ENCODE assay signal across 17 cellular contexts in the genomic region with DNA sequence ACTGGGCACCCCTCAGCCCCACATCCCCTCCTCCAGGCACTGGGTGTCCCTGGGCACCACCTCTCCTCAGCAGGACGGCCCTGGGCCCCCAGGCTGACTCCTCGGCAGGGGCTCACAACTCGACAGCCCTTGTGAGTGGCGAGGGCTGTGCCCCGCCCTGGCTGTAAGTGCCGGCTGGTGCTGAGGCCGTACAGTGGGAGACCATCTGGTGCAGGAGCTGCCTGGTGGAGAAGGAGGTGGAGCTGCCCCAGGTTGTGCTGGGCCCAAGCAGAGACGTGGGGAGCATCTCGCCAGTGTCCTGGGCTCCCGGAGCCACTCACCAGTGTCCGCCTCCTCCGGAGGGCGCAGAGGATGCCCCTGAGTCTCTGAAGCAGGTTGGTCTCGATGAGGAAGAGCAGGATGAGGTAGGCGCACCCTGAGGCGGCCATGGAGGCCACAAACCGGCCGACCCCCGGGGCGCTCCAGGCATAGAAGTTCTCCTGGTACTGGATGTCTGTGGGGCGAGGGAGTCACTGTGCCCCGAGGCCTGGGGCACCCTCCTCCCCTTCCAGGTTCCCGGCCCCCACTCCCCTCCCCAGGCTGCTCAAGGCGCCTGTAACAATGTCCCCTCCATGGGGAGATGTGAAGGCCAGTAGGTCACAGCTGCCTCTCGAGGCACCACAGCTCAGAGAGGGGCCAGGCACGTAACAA. TPM values are rescaled to one million over a fixed set of nuclear protein-coding genes. Genes with fewer than 3 reads are reported as not detected.
DNase-seq lines count a peak whose midpoint lies in the region; TF ChIP-seq lines count a peak whose summit lies in the region.
"Had no signal": no experiment of that assay in that cellular context is flagged by ENCODE, and none has a peak within 500 bp of the region (broad histone marks: within the 10 kb centered on the region; RNA-seq: fewer than 3 reads in every experiment).

No MANE protein-coding gene starts in this region.

- no peaks in the 10 kb centered on the region for H3K9me3 Mint-ChIP-seq in progenitor cell of endocrine pancreas (ENCODE audit: low read depth)
- H3K9me3 Mint-ChIP-seq: CD8-positive, alpha-beta T cell had no signal

- TF ChIP-seq CTCF in progenitor cell of endocrine pancreas (IDR thresholded peaks at IDR 0.05; ENCODE audit: unreplicated experiment) = no peak
- no peak for TF ChIP-seq CTCF in uterus (IDR thresholded peaks at IDR 0.05)

- H3K4me3 Mint-ChIP-seq in progenitor cell of endocrine pancreas (ENCODE audit: low read depth) = no peak overlapping the region
- H3K4me3 Mint-ChIP-seq: CD8-positive, alpha-beta T cell had no signal

- peak; percentile 40 for DNase-seq in DMS 273 treated with DMSO at 0.1 percent for 48 hours (lab: John Stamatoyannopoulos, UW)
- peak; percentile 69 for DNase-seq in NCI-H2171 (lab: John Stamatoyannopoulos, UW)
- peak; percentile 29 for DNase-seq in cerebellar cortex (ENCODE audit: low spot score)
- DNase-seq in progenitor cell of endocrine pancreas (ENCODE audit: low spot score, unreplicated experiment) = no peak
- DNase-seq in uterus = no peak
- no peak for DNase-seq in hepatic stellate cell (ENCODE audit: low spot score)
- no peak for DNase-seq in stimulated activated CD4-positive, alpha-beta T cell treated with anti-CD3 and anti-CD28 coated beads, Interleukin-1b, Interleukin-23, amount 100 ng/mL, for 48 hours
- DNase-seq: CD8-positive, alpha-beta T cell; DMS79 treated with DMSO at 0.1 percent for 48 hours; NCI-H1092 treated with DMSO at 0.1 percent for 48 hours; NCI-H345; NCI-H69; NK-92 treated with Interleukin-12 subunit alpha and Interleukin-12 subunit beta, amount 100 ng/mL, for 24 hours; Right ventricle myocardium superior; SW 1271 had no signal

- H3K27ac ChIP-seq in uterus = no peak overlapping the region
- H3K27ac ChIP-seq: BLaER1 treated with 17β-estradiol and CSF1 and Interleukin-3, amounts not matched to agents 10 nM and 100 nM had no signal

- H3K9me3 ChIP-seq in uterus = no peaks in the 10 kb centered on the region
- H3K9me3 ChIP-seq: BLaER1 treated with 17β-estradiol and CSF1 and Interleukin-3, amounts not matched to agents 10 nM and 100 nM; HAP-1 had no signal

- no peak overlapping the region for H3K4me3 ChIP-seq in uterus
- H3K4me3 ChIP-seq: BLaER1 treated with 17β-estradiol and CSF1 and Interleukin-3, amounts not matched to agents 10 nM and 100 nM; HAP-1 had no signal

- no peaks in the 10 kb centered on the region for H3K36me3 ChIP-seq in uterus

- H3K27me3 ChIP-seq in uterus = no peaks in the 10 kb centered on the region
- H3K27me3 ChIP-seq: BLaER1 treated with 17β-estradiol and CSF1 and Interleukin-3, amounts not matched to agents 10 nM and 100 nM had no signal

- H3K36me3 Mint-ChIP-seq in progenitor cell of endocrine pancreas (ENCODE audit: insufficient read depth) = no peaks in the 10 kb centered on the region

- intact Hi-C loops in uterus (cut with DNase I; ENCODE audit: low total_unique reads) = no loop called here

- H3K27ac Mint-ChIP-seq in progenitor cell of endocrine pancreas = peak overlapping the region; percentile 82
- H3K27ac Mint-ChIP-seq: CD8-positive, alpha-beta T cell had no signal

- H3K4me1 Mint-ChIP-seq in progenitor cell of endocrine pancreas (ENCODE audit: low read depth) = no peaks in the 10 kb centered on the region

- TF ChIP-seq POLR2A in uterus (IDR thresholded peaks at IDR 0.05) = no peak

- no peaks in the 10 kb centered on the region for H3K4me1 ChIP-seq in uterus
- H3K4me1 ChIP-seq: HAP-1 had no signal

- peaks cover 8% of the 10 kb centered on the region for H3K27me3 Mint-ChIP-seq in progenitor cell of endocrine pancreas

RNA-seq across cellular contexts. Expression of a gene that starts 15.1 kb away (rescaled TPM):
- 231 and 237 TPM in 2 replicates for total RNA-seq in progenitor cell of endocrine pancreas
- 100 to 1,000 TPM in 1 of 4 donors, 10 to 100 TPM in 3; 36.1 to 175 (median 85.5) TPM for total RNA-seq in uterus

RNA-seq across cellular contexts. Expression of a gene that starts 31.6 kb away (rescaled TPM):
- total RNA-seq in progenitor cell of endocrine pancreas = 69.2 and 72.6 TPM in 2 replicates
- total RNA-seq in uterus = 10 to 100 TPM in 3 of 4 donors, 1 to 10 TPM in 1; 4.9 to 89.1 (median 40.1) TPM

RNA-seq across cellular contexts. Expression of a gene that starts 46.8 kb away (rescaled TPM):
- total RNA-seq in progenitor cell of endocrine pancreas (1.7 and 2.1 TPM in 2 replicates), uterus (1 to 10 TPM in 1 of 4 donors, under 1 TPM in 1, not detected in 2; 0.97 to 1.2 TPM)

RNA-seq across cellular contexts. Expression of a gene that starts 57.5 kb away (rescaled TPM):
- 6.9 and 7.6 TPM in 2 replicates for total RNA-seq in progenitor cell of endocrine pancreas
- total RNA-seq in uterus = 10 to 100 TPM in 1 of 4 donors, 1 to 10 TPM in 3; 1.3 to 18.7 (median 4.7) TPM

RNA-seq across cellular contexts. Expression of a gene that starts 59.6 kb away (rescaled TPM):
- total RNA-seq in progenitor cell of endocrine pancreas = 30.9 and 33.7 TPM in 2 replicates
- 10 to 100 TPM in 3 of 4 donors, 1 to 10 TPM in 1; 8.2 to 41.8 (median 29.9) TPM for total RNA-seq in uterus

Comparison
In these comparisons a context has a peak if more than half of its experiments do, and no peak if none do; other contexts are left out.
1. DNase-seq: peak in DMS 273 treated with DMSO at 0.1 percent for 48 hours (single experiment), NCI-H2171 (single experiment) and cerebellar cortex (single experiment); none in progenitor cell of endocrine pancreas (single experiment), uterus (0 of 2), hepatic stellate cell (single experiment) and stimulated activated CD4-positive, alpha-beta T cell treated with anti-CD3 and anti-CD28 coated beads, Interleukin-1b, Interleukin-23, amount 100 ng/mL, for 48 hours (single experiment).